In genomic region chr7:45180084-45180986, GRCh38 we compare ENCODE assay signal across 14 cellular contexts. TPM values are rescaled to one million over a fixed set of nuclear protein-coding genes. Genes with fewer than 3 reads are reported as not detected.
"Had no signal": no experiment of that assay in that cellular context is flagged by ENCODE, and none has a peak within 500 bp of the region (broad histone marks: within the 10 kb centered on the region; RNA-seq: fewer than 3 reads in every experiment).

No MANE protein-coding gene starts in this region.

- DNase-seq: activated CD4-positive, alpha-beta memory T cell treated with anti-CD3 and anti-CD28 coated beads, Interleukin-2, amount 10 ng/mL, durations not matched to agents 7 days and 5 days; activated CD4-positive, alpha-beta T cell treated with anti-CD3 and anti-CD28 coated beads for 1 hour; anterior cingulate cortex had no signal

- H3K27me3 ChIP-seq: left lung, pancreas had no signal

- H3K9me3 ChIP-seq: esophagus muscularis mucosa, left lung, pancreas, tibial artery had no signal

- FAIRE-seq: pancreas had no signal

- H3K27ac ChIP-seq: dorsolateral prefrontal cortex, esophagus muscularis mucosa, left lung, pancreas, skin epidermis, tibial artery had no signal

- H3K4me1 ChIP-seq: esophagus muscularis mucosa, pancreas, tibial artery had no signal

- H3K4me3 ChIP-seq: dorsolateral prefrontal cortex, esophagus muscularis mucosa, left lung, pancreas, skin epidermis, tibial artery had no signal

- H3K36me3 ChIP-seq: pancreas, tibial artery had no signal

- ATAC-seq: left lung; pancreas; stimulated activated effector memory CD8-positive, alpha-beta T cell treated with anti-CD3 and anti-CD28 coated beads, Interleukin-12 subunit alpha, Interleukin-12 subunit beta, amount 100 ng/mL, for 72 hours had no signal

RNA-seq across cellular contexts. Expression of gene RAMP3, which starts 22.7 kb away (rescaled TPM):
- total RNA-seq: activated CD4-positive, alpha-beta memory T cell treated with anti-CD3 and anti-CD28 coated beads, Interleukin-2, amount 10 ng/mL, durations not matched to agents 7 days and 5 days; activated T-helper 1 cell treated with anti-CD3 and anti-CD28 coated beads, Interleukin-12 subunit alpha, Interleukin-12 subunit beta, Interleukin-2, Interleukin-4 antibody, amounts not matched to agents 30 ng/mL and 10 ng/mL and 1 ng/mL, durations not matched to agents 14 hours and 24 hours and 36 hours; fibroblast of villous mesenchyme; T-helper 2 cell treated with Interferon-gamma antibody and Interleukin-4, amounts not matched to agents 100 ng/mL and 5 ng/mL, for 36 hours had no signal
- polyA plus RNA-seq: neural cell had no signal
